ENCODE assay signal across 4 cellular contexts in the genomic region with DNA sequence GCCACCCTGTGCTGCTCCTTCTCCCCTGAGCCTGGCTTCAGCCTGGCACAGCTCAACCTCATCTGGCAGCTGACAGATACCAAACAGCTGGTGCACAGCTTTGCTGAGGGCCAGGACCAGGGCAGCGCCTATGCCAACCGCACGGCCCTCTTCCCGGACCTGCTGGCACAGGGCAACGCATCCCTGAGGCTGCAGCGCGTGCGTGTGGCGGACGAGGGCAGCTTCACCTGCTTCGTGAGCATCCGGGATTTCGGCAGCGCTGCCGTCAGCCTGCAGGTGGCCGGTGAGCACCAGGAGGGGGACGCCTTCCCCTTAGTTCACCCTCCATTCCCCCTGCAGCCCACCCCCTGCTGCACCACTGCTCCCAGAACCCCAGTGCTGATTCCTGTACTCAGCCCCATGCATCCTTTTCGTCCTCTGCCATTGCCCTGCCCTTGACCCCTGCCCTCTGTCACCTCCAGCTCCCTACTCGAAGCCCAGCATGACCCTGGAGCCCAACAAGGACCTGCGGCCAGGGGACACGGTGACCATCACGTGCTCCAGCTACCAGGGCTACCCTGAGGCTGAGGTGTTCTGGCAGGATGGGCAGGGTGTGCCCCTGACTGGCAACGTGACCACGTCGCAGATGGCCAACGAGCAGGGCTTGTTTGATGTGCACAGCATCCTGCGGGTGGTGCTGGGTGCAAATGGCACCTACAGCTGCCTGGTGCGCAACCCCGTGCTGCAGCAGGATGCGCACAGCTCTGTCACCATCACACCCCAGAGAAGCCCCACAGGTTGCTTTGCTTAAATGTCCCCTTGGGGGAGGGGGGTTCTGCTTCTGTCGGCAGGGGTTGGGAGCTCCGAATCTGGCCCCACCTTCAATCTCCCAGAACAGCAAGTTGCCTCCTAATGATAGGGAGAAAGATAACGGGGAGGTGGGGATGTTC. TPM values are rescaled to one million over a fixed set of nuclear protein-coding genes. Genes with fewer than 3 reads are reported as not detected.
"Had no signal": no experiment of that assay in that cellular context is flagged by ENCODE, and none has a peak within 500 bp of the region (broad histone marks: within the 10 kb centered on the region; RNA-seq: fewer than 3 reads in every experiment).

No MANE protein-coding gene starts in this region.

RNA-seq across cellular contexts. Expression of a gene that starts 18.4 kb away (rescaled TPM):
- polyA plus RNA-seq: IgD-negative memory B cell had no signal

RNA-seq across cellular contexts. Expression of a gene that starts 50.6 kb away (rescaled TPM):
- total RNA-seq: HepG2, HT-29, K562 had no signal
- polyA plus RNA-seq: HepG2, IgD-negative memory B cell, K562 had no signal
